ENCODE assay signal across 8 cellular contexts in the genomic region with DNA sequence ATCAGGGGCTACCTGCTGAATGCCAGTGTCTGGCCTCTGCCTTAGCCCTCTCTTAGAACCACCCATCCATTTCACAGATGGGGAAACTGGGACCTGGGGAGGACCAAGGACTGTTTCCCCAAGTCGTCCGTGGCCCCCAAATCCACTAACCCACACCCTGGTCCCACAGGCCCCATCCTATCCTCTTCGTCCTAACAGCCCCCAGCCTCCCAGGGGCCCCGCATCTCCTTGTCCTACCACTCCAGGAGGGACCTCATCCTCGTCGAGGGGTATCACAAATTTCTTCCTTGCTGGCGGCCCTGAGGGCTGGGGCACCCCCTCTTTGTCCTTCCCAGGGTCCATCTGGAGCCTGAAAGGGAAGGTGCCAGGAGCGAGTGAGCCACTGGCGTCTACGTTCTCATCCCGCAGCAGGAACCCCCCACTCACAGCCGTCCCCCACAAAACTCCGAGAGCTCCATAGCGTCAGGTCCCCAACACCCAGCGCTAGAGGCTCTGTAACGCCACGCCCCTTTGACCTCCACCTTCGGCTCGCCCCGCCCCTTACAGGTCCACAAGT. TPM values are rescaled to one million over a fixed set of nuclear protein-coding genes. Genes with fewer than 3 reads are reported as not detected.
DNase-seq lines count a peak whose midpoint lies in the region; ATAC-seq, FAIRE-seq and TF ChIP-seq lines count a peak whose summit lies in the region.

No MANE protein-coding gene starts in this region.

- H2AK5ac ChIP-seq in H1 (ENCODE audit: low read depth, low read length) = peak overlapping the region; percentile 65; the same call in 1 of the 2 replicates

- no peak overlapping the region for H2BK20ac ChIP-seq in H1 (ENCODE audit: low read length)

- H4K20me1 ChIP-seq in H1 (replicated peaks in 1 of 2; ENCODE audit: control insufficient read depth in 1 of 2, insufficient read depth in 2 of 2, low read length in 2 of 2) = peaks cover 0 to 6% of the 10 kb centered on the region in 2 experiments

- peak in 1 of 5 donors; percentile 72 for DNase-seq in CD4-positive, alpha-beta memory T cell
- DNase-seq in T follicular helper cell (ENCODE audit: low read depth) = peak; percentile 74
- DNase-seq in H1 (ENCODE audit: low read depth in 1 of 2, low spot score in 2 of 2) = no peak
- DNase-seq in pancreas = peak in 1 of 6 donors; percentile 59
- no peak for DNase-seq in DMS153 (lab: John Stamatoyannopoulos, UW)
- DNase-seq in T1000 (lab: John Stamatoyannopoulos, UW) = no peak
- no peak for DNase-seq in amniotic stem cell (lab: John Stamatoyannopoulos, UW)

- H3K27me3 ChIP-seq in CD4-positive, alpha-beta memory T cell (ENCODE audit: insufficient read depth, low read length) = no peaks in the 10 kb centered on the region
- H3K27me3 ChIP-seq in H1 (replicated peaks in 1 of 4; ENCODE audit: control insufficient read depth in 3 of 4, extremely low read depth in 1 of 4, insufficient read depth in 3 of 4, low read length in 3 of 4) = no peaks in the 10 kb centered on the region
- no peaks in the 10 kb centered on the region for H3K27me3 ChIP-seq in pancreas

- peaks cover 2% of the 10 kb centered on the region; the same call in 1 of the 2 replicates for H3K79me1 ChIP-seq in H1 (ENCODE audit: low read depth, low read length)

- H3K56ac ChIP-seq in H1 (replicated peaks; ENCODE audit: insufficient read length, low read depth, low read length) = peak overlapping the region; percentile 72

- H3K4me1 ChIP-seq in CD4-positive, alpha-beta memory T cell (ENCODE audit: insufficient read depth, low read length) = peaks cover 30% of the 10 kb centered on the region
- peaks cover 0 to 11% (median 6%) of the 10 kb centered on the region in 4 experiments; a peak in 6 of 7 replicates for H3K4me1 ChIP-seq in H1 (replicated peaks in 1 of 4; ENCODE audit: control insufficient read depth in 3 of 4, insufficient read depth in 4 of 4, low read length in 3 of 4)
- H3K4me1 ChIP-seq in pancreas = peaks cover 0 to 10% (median 6%) of the 10 kb centered on the region in 3 donors

- H3K27ac ChIP-seq in CD4-positive, alpha-beta memory T cell (ENCODE audit: low read depth, low read length) = peak overlapping the region; percentile 68
- H3K27ac ChIP-seq in H1 (ENCODE audit: low read depth, low read length) (no peak overlapping the region), pancreas (peak overlapping the region; percentile 47 to 98 (median 92))

- H3K9me3 ChIP-seq in CD4-positive, alpha-beta memory T cell (ENCODE audit: control insufficient read depth in 1 of 2, low read length in 2 of 2) = no peaks in the 10 kb centered on the region
- H3K9me3 ChIP-seq in H1 (ENCODE audit: insufficient read depth in 2 of 2, low read depth in 1 of 2, low read length in 1 of 2) = no peaks in the 10 kb centered on the region
- no peaks in the 10 kb centered on the region for H3K9me3 ChIP-seq in pancreas

- no peaks in the 10 kb centered on the region for H3K36me3 ChIP-seq in CD4-positive, alpha-beta memory T cell (ENCODE audit: insufficient read depth, low read length)
- H3K36me3 ChIP-seq in H1 (ENCODE audit: control insufficient read depth in 2 of 4, insufficient read depth in 4 of 4, low read length in 3 of 4) = peaks cover 0 to 10% (median 3%) of the 10 kb centered on the region in 4 experiments; a peak in 4 of 8 replicates
- no peaks in the 10 kb centered on the region for H3K36me3 ChIP-seq in pancreas

- no peak overlapping the region for H2AFZ ChIP-seq in H1 (ENCODE audit: low read length)

- peak overlapping the region; percentile 55 to 59 (median 57); a peak in 6 of 7 replicates for H3K9ac ChIP-seq in H1 (replicated peaks in 1 of 4; ENCODE audit: extremely low read depth in 1 of 4, low read depth in 3 of 4, low read length in 3 of 4)

- no peak overlapping the region for H3K14ac ChIP-seq in H1 (ENCODE audit: insufficient read length)

- peaks cover 10% of the 10 kb centered on the region for H3K23me2 ChIP-seq in H1 (ENCODE audit: low read depth, low read length)

- peak overlapping the region; percentile 61; the same call in 1 of the 2 replicates for H2BK15ac ChIP-seq in H1 (ENCODE audit: low read length)

- no peak overlapping the region for H4K91ac ChIP-seq in H1 (replicated peaks; ENCODE audit: insufficient read length, low read length)

- H2BK5ac ChIP-seq in H1 (ENCODE audit: low read depth, low read length) = peak overlapping the region; percentile 83; the same call in 1 of the 2 replicates

- no peak overlapping the region for H4K8ac ChIP-seq in H1 (ENCODE audit: extremely low read depth, insufficient read depth, low read length)

- FAIRE-seq in H1 (lab: Jason Lieb, UNC) (no peak), pancreas (lab: Jason Lieb, UNC) (no peak)

- 16% methylated on average over 18 of the region's 20 CpGs; no CpG with 5 or more reads in 1 of the 2 experiments for WGBS in H1 (ENCODE audit: extremely low coverage in 1 of 2, insufficient coverage in 1 of 2, insufficient read length in 1 of 2, insufficient replicate concordance in 2 of 2, low coverage in 1 of 2, low lambda C conversion rate in 2 of 2, missing lambda C conversion rate in 1 of 2), 2 experiments
- 8 to 12% methylated on average over 16 to 20 of the region's 20 CpGs for WGBS in pancreas, 2 donors

- intact Hi-C loops in CD4-positive, alpha-beta memory T cell (cut with micrococcal nuclease) = loop anchor here (1.0 to 10.0 kb wide), 4 partner anchors 18 to 272 kb away; partner anchors contain the start of genes OPA3, PPP1R13L, QPCTL and SNRPD2
- intact Hi-C loops in pancreas (cut with DNase I) = no loop called here

- ATAC-seq in pancreas (no peak), HG02884 (IDR thresholded peaks at IDR 0.05; ENCODE audit: unreplicated experiment) (no peak)

- peak overlapping the region; percentile 91 to 97 (median 94) for H3K4me3 Mint-ChIP-seq in CD4-positive, alpha-beta memory T cell

- peaks cover 0 to 9% of the 10 kb centered on the region in 2 experiments; a peak in 1 of 4 replicates for H3K79me2 ChIP-seq in H1 (ENCODE audit: control insufficient read depth in 1 of 2, insufficient read depth in 2 of 2, low read length in 2 of 2)

- TF ChIP-seq RAD21 in H1 (IDR thresholded peaks at IDR 0.05 in 1 of 2, conservative IDR thresholded peaks at IDR 0.05 in 1 of 2; ENCODE audit: low read depth in 2 of 2, low read length in 2 of 2) = no peak

- no peak overlapping the region for H3K4ac ChIP-seq in H1 (replicated peaks; ENCODE audit: insufficient read length, low read depth, low read length)

- no peak for TF ChIP-seq EP300 in H1 (IDR thresholded peaks at IDR 0.05; ENCODE audit: borderline replicate concordance in 1 of 2, low read depth in 2 of 2, low read length in 2 of 2)

- TF ChIP-seq CTCF in H1 (IDR thresholded peaks at IDR 0.05; ENCODE audit: control extremely low read depth in 1 of 3, insufficient read depth in 1 of 3, low read depth in 1 of 3, low read length in 3 of 3) (no peak), pancreas (IDR thresholded peaks at IDR 0.05) (no peak)

- H4K5ac ChIP-seq in H1 (ENCODE audit: insufficient read length, low read depth, low read length) = peak overlapping the region; percentile 60

- peaks cover 28 to 54% (median 39%) of the 10 kb centered on the region in 4 donors for H3K4me1 Mint-ChIP-seq in CD4-positive, alpha-beta memory T cell

- peaks cover 0 to 2% of the 10 kb centered on the region in 2 donors for H3K27me3 Mint-ChIP-seq in CD4-positive, alpha-beta memory T cell

- CTCF ChIA-PET in CD4-positive, alpha-beta memory T cell (lab: Charles Lee; ENCODE audit: partially characterized antibody) = interaction anchor here (6.0 kb wide), 1 partner anchor 56 kb away, joined by 66 read pairs; no protein-coding TSS in a partner anchor
- CTCF ChIA-PET in H1 (lab: Charles Lee; ENCODE audit: partially characterized antibody) = interaction anchor here (1.0 to 21.2 kb wide), 2 partner anchors 16 to 51 kb away, joined by 6 to 760 read pairs; partner anchors contain the start of gene FOSB

- H3K18ac ChIP-seq in H1 (ENCODE audit: extremely low read depth, low read length) = peak overlapping the region; percentile 90

- peaks cover 4 to 23% of the 10 kb centered on the region in 2 donors for H3K36me3 Mint-ChIP-seq in CD4-positive, alpha-beta memory T cell

- H2BK12ac ChIP-seq in H1 (ENCODE audit: low read depth, low read length) = peak overlapping the region; percentile 80; the same call in 1 of the 2 replicates

- H3K4me3 ChIP-seq in CD4-positive, alpha-beta memory T cell (ENCODE audit: low read length in 2 of 2) = peak overlapping the region; percentile 54 to 74
- peak overlapping the region; percentile 52 to 67 (median 64) for H3K4me3 ChIP-seq in H1 (ENCODE audit: extremely low read depth in 1 of 4, insufficient read depth in 2 of 4, low read depth in 3 of 4, low read length in 4 of 4)
- H3K4me3 ChIP-seq in pancreas = peak overlapping the region; percentile 38 to 61 (median 46)

- TF ChIP-seq POLR2A in H1 (IDR thresholded peaks at IDR 0.05; ENCODE audit: control extremely low read depth in 1 of 2, low read depth in 2 of 2, low read length in 2 of 2) = no peak

- no peak overlapping the region for H3K23ac ChIP-seq in H1 (ENCODE audit: insufficient read length)

- POLR2A ChIA-PET in CD4-positive, alpha-beta memory T cell (lab: Charles Lee; ENCODE audit: partially characterized antibody) = interaction anchor here (0.7 to 2.2 kb wide), 3 partner anchors 16 to 46 kb away, joined by 3 to 7 read pairs (median 3); no protein-coding TSS in a partner anchor
- POLR2A ChIA-PET in H1 (lab: Charles Lee; ENCODE audit: partially characterized antibody) = interaction anchor here (0.5 to 2.7 kb wide), 12 partner anchors 8 to 62 kb away, joined by 3 to 19 read pairs (median 5); partner anchors contain the start of gene FOSB

- H2BK120ac ChIP-seq in H1 (replicated peaks; ENCODE audit: low read depth, low read length) = no peak overlapping the region

- H3K9me3 Mint-ChIP-seq in CD4-positive, alpha-beta memory T cell = no peaks in the 10 kb centered on the region

- peak overlapping the region; percentile 95 to 98 for H3K4me2 ChIP-seq in H1 (ENCODE audit: insufficient read depth in 1 of 2, low read depth in 2 of 2, low read length in 2 of 2)

- H3K27ac Mint-ChIP-seq in CD4-positive, alpha-beta memory T cell = peak overlapping the region; percentile 89 to 97 (median 94)

RNA-seq across cellular contexts. Expression of gene ERCC1, which starts 0.6 kb away (rescaled TPM):
- 10 to 100 TPM; 46.6 to 46.9 TPM for total RNA-seq in CD4-positive, alpha-beta memory T cell
- polyA plus RNA-seq in CD4-positive, alpha-beta memory T cell = 10 to 100 TPM; 36.2 to 38.3 TPM
- total RNA-seq in H1 (2021; fragmentation: NEBNext Ultra II Directional; extraction: Animal tissue kit (Norgen Biotek cat#: 25700)) = 44.7 and 46.4 TPM in 2 replicates
- polyA plus RNA-seq in H1 (2011; rRNA removed) (94.2 and 112 TPM in 2 replicates), pancreas (10 to 100 TPM; 35.3 to 42.3 TPM)
- 73.6 TPM for polyA plus RNA-seq in H1 (2011; cell fraction: cytosol; rRNA removed)
- 104 TPM for polyA plus RNA-seq in H1 (2011; cell fraction: nucleus; rRNA removed)
- 44.6 to 60.9 TPM (median 54.2 TPM) in 4 replicates for polyA plus RNA-seq in H1 (2012, experiment 1 of 2)
- 246 TPM for polyA plus RNA-seq in H1 (2012, experiment 2 of 2)
- polyA plus RNA-seq in H1 (2013, experiment 1 of 2) = 51.0 TPM
- polyA plus RNA-seq in H1 (2013, experiment 2 of 2) = 52.4 TPM
- 32.3 and 35.8 TPM in 2 replicates for polyA minus RNA-seq in H1 (2011; rRNA and poly(A)+ RNA removed)
- polyA minus RNA-seq in H1 (2011; cell fraction: cytosol; rRNA and poly(A)+ RNA removed) = 33.8 TPM
- polyA minus RNA-seq in H1 (2011; cell fraction: nucleus; rRNA and poly(A)+ RNA removed) = 31.2 TPM
- total RNA-seq in pancreas = 10 to 100 TPM; 28.9 to 33.5 (median 32.9) TPM

RNA-seq across cellular contexts. Expression of gene POLR1G, which starts 16.7 kb away (rescaled TPM):
- 1 to 10 TPM; 2.0 to 2.9 TPM for total RNA-seq in CD4-positive, alpha-beta memory T cell
- 1 to 10 TPM; 1.2 to 8.4 TPM for polyA plus RNA-seq in CD4-positive, alpha-beta memory T cell
- 34.8 and 38.0 TPM in 2 replicates for total RNA-seq in H1 (2021; fragmentation: NEBNext Ultra II Directional; extraction: Animal tissue kit (Norgen Biotek cat#: 25700))
- polyA plus RNA-seq in H1 (2011; rRNA removed) (16.8 and 18.4 TPM in 2 replicates), pancreas (1 to 10 TPM; 1.6 to 3.3 TPM)
- polyA plus RNA-seq in H1 (2011; cell fraction: cytosol; rRNA removed) = 16.6 TPM
- 10.3 TPM for polyA plus RNA-seq in H1 (2011; cell fraction: nucleus; rRNA removed)
- 20.0 to 27.9 TPM (median 23.6 TPM) in 4 replicates for polyA plus RNA-seq in H1 (2012, experiment 1 of 2)
- polyA plus RNA-seq in H1 (2012, experiment 2 of 2) = 18.3 TPM
- 42.2 TPM for polyA plus RNA-seq in H1 (2013, experiment 1 of 2)
- 43.6 TPM for polyA plus RNA-seq in H1 (2013, experiment 2 of 2)
- 8.2 and 8.3 TPM in 2 replicates for polyA minus RNA-seq in H1 (2011; rRNA and poly(A)+ RNA removed)
- polyA minus RNA-seq in H1 (2011; cell fraction: cytosol; rRNA and poly(A)+ RNA removed) = 21.5 TPM
- polyA minus RNA-seq in H1 (2011; cell fraction: nucleus; rRNA and poly(A)+ RNA removed) = 14.5 TPM
- total RNA-seq in pancreas = 1 to 10 TPM in 5 of 6 donors, under 1 TPM in 1; 0.91 to 5.3 (median 2.9) TPM

RNA-seq across cellular contexts. Expression of gene PPP1R13L, which starts 18.2 kb away (rescaled TPM):
- 10 to 100 TPM; 10.3 to 13.0 TPM for total RNA-seq in CD4-positive, alpha-beta memory T cell
- polyA plus RNA-seq in CD4-positive, alpha-beta memory T cell = under 1 TPM; 0.66 to 0.76 TPM
- total RNA-seq in H1 (2021; fragmentation: NEBNext Ultra II Directional; extraction: Animal tissue kit (Norgen Biotek cat#: 25700)) = 15.3 and 18.4 TPM in 2 replicates
- polyA plus RNA-seq in H1 (2011; rRNA removed) = 9.1 and 20.4 TPM in 2 replicates
- 12.5 TPM for polyA plus RNA-seq in H1 (2011; cell fraction: cytosol; rRNA removed)
- 39.1 TPM for polyA plus RNA-seq in H1 (2011; cell fraction: nucleus; rRNA removed)
- polyA plus RNA-seq in H1 (2012, experiment 1 of 2) = 25.0 to 32.4 TPM (median 29.9 TPM) in 4 replicates
- polyA plus RNA-seq in H1 (2012, experiment 2 of 2) = 28.1 TPM
- polyA plus RNA-seq in H1 (2013, experiment 1 of 2) = 35.0 TPM
- 27.2 TPM for polyA plus RNA-seq in H1 (2013, experiment 2 of 2)
- 4.3 and 7.5 TPM in 2 replicates for polyA minus RNA-seq in H1 (2011; rRNA and poly(A)+ RNA removed)
- 19.8 TPM for polyA minus RNA-seq in H1 (2011; cell fraction: cytosol; rRNA and poly(A)+ RNA removed)
- 12.2 TPM for polyA minus RNA-seq in H1 (2011; cell fraction: nucleus; rRNA and poly(A)+ RNA removed)
- 10 to 100 TPM; 22.8 to 42.7 (median 27.6) TPM for total RNA-seq in pancreas
- 10 to 100 TPM; 50.5 to 54.4 TPM for polyA plus RNA-seq in pancreas

RNA-seq across cellular contexts. Expression of gene FOSB, which starts 44.7 kb away (rescaled TPM):
- 1 to 10 TPM; 4.2 to 4.7 TPM for total RNA-seq in CD4-positive, alpha-beta memory T cell
- polyA plus RNA-seq in CD4-positive, alpha-beta memory T cell = 10 to 100 TPM; 12.5 to 17.1 TPM
- total RNA-seq in H1 (2021; fragmentation: NEBNext Ultra II Directional; extraction: Animal tissue kit (Norgen Biotek cat#: 25700)) = 1.3 and 2.7 TPM in 2 replicates
- polyA plus RNA-seq in H1 (2011; rRNA removed) = 0.44 and 1.2 TPM in 2 replicates
- 0.32 TPM for polyA plus RNA-seq in H1 (2011; cell fraction: cytosol; rRNA removed)
- polyA plus RNA-seq in H1 (2011; cell fraction: nucleus; rRNA removed) = 5.2 TPM
- polyA plus RNA-seq in H1 (2012, experiment 1 of 2) = 1.1 to 4.3 TPM (median 2.6 TPM) in 4 replicates
- polyA plus RNA-seq in H1 (2012, experiment 2 of 2) = 2.4 TPM
- polyA plus RNA-seq in H1 (2013, experiment 1 of 2) = 0.85 TPM
- 0.79 TPM for polyA plus RNA-seq in H1 (2013, experiment 2 of 2)
- 2.8 and 6.9 TPM in 2 replicates for polyA minus RNA-seq in H1 (2011; rRNA and poly(A)+ RNA removed)
- polyA minus RNA-seq in H1 (2011; cell fraction: cytosol; rRNA and poly(A)+ RNA removed) = 1.5 TPM
- polyA minus RNA-seq in H1 (2011; cell fraction: nucleus; rRNA and poly(A)+ RNA removed) = 39.4 TPM
- 10 to 100 TPM in 1 of 6 donors, 1 to 10 TPM in 3, under 1 TPM in 2; 0.79 to 17.0 (median 5.7) TPM for total RNA-seq in pancreas
- 10 to 100 TPM; 12.9 to 21.6 TPM for polyA plus RNA-seq in pancreas

RNA-seq across cellular contexts. Expression of gene ERCC2, which starts 52.7 kb away (rescaled TPM):
- 10 to 100 TPM; 17.9 to 19.3 TPM for total RNA-seq in CD4-positive, alpha-beta memory T cell
- 1 to 10 TPM; 5.1 to 9.2 TPM for polyA plus RNA-seq in CD4-positive, alpha-beta memory T cell
- total RNA-seq in H1 (2021; fragmentation: NEBNext Ultra II Directional; extraction: Animal tissue kit (Norgen Biotek cat#: 25700)) = 93.4 and 107 TPM in 2 replicates
- polyA plus RNA-seq in H1 (2011; rRNA removed) (117 and 197 TPM in 2 replicates), pancreas (10 to 100 TPM; 16.1 to 19.5 TPM)
- 88.3 TPM for polyA plus RNA-seq in H1 (2011; cell fraction: cytosol; rRNA removed)
- 444 TPM for polyA plus RNA-seq in H1 (2011; cell fraction: nucleus; rRNA removed)
- 88.6 to 99.0 TPM (median 95.0 TPM) in 4 replicates for polyA plus RNA-seq in H1 (2012, experiment 1 of 2)
- polyA plus RNA-seq in H1 (2012, experiment 2 of 2) = 70.3 TPM
- 71.7 TPM for polyA plus RNA-seq in H1 (2013, experiment 1 of 2)
- 65.8 TPM for polyA plus RNA-seq in H1 (2013, experiment 2 of 2)
- 136 and 156 TPM in 2 replicates for polyA minus RNA-seq in H1 (2011; rRNA and poly(A)+ RNA removed)
- 49.8 TPM for polyA minus RNA-seq in H1 (2011; cell fraction: cytosol; rRNA and poly(A)+ RNA removed)
- 65.9 TPM for polyA minus RNA-seq in H1 (2011; cell fraction: nucleus; rRNA and poly(A)+ RNA removed)
- total RNA-seq in pancreas = 10 to 100 TPM in 2 of 6 donors, 1 to 10 TPM in 4; 7.1 to 13.0 (median 8.1) TPM
